Comparison of ENCODE assay signal across 15 cellular contexts in genomic region chr2:192146069-192147006, GRCh38. TPM values are rescaled to one million over a fixed set of nuclear protein-coding genes. Genes with fewer than 3 reads are reported as not detected.
A peak's percentile ranks its signal among the peaks of the same experiment; 100 is the strongest.
DNase-seq lines count a peak whose midpoint lies in the region; ATAC-seq, FAIRE-seq and TF ChIP-seq lines count a peak whose summit lies in the region.
"Had no signal": no experiment of that assay in that cellular context is flagged by ENCODE, and none has a peak within 500 bp of the region (broad histone marks: within the 10 kb centered on the region; RNA-seq: fewer than 3 reads in every experiment).

No MANE protein-coding gene starts in this region.

- no peaks in the 10 kb centered on the region for H3K9me3 Mint-ChIP-seq in MCF 10A (ENCODE audit: unreplicated experiment)

- no peaks in the 10 kb centered on the region for H3K36me3 Mint-ChIP-seq in MCF 10A (ENCODE audit: insufficient read depth, unreplicated experiment)

- H3K4me3 ChIP-seq in breast epithelium: no peak overlapping the region
- peak overlapping the region; percentile 25 for H3K4me3 ChIP-seq in adipocyte (ENCODE audit: low read length)
- H3K4me3 ChIP-seq: spleen had no signal

- CTCF ChIA-PET in MCF 10A (lab: Yijun Ruan, JAX): interaction anchor here (0.6 to 2.0 kb wide), 5 partner anchors 16 to 637 kb away, joined by 3 to 11 read pairs (median 3); no protein-coding TSS in a partner anchor

- H3K9ac ChIP-seq in adipocyte (ENCODE audit: low read length): peak overlapping the region; percentile 46

- H3K36me3 ChIP-seq in breast epithelium (no peaks in the 10 kb centered on the region), adipocyte (ENCODE audit: control insufficient read depth, insufficient read depth, low read length, severe bottlenecking) (no peaks in the 10 kb centered on the region)
- H3K36me3 ChIP-seq: BE2C, spleen had no signal

- DNase-seq in MCF 10A (ENCODE audit: unreplicated experiment) (peak; percentile 65), breast epithelium (ENCODE audit: low spot score in 2 of 2) (no peak), adipocyte (ENCODE audit: low read depth) (peak; percentile 50), foreskin melanocyte (peak; percentile 54), urothelium cell line (ENCODE audit: low spot score) (peak; percentile 21)
- DNase-seq: BE2C, NCI-H187, spleen had no signal

- H3K9me3 ChIP-seq in breast epithelium (no peaks in the 10 kb centered on the region), adipocyte (ENCODE audit: control insufficient read depth, low read length) (no peaks in the 10 kb centered on the region)
- H3K9me3 ChIP-seq: BE2C, spleen had no signal

- POLR2A ChIA-PET in MCF 10A (lab: Yijun Ruan, JAX): interaction anchor here (0.6 to 2.5 kb wide), 4 partner anchors 8 to 334 kb away, joined by 3 to 13 read pairs (median 4); partner anchors contain the start of gene CAVIN2

- H3K27ac ChIP-seq in breast epithelium: no peak overlapping the region
- H3K27ac ChIP-seq: spleen had no signal

- no peaks in the 10 kb centered on the region for H3K27me3 Mint-ChIP-seq in MCF 10A (ENCODE audit: insufficient read depth, unreplicated experiment)

- peaks cover 9% of the 10 kb centered on the region for H3K4me1 Mint-ChIP-seq in MCF 10A (ENCODE audit: insufficient read depth, unreplicated experiment)

- no peaks in the 10 kb centered on the region for H3K27me3 ChIP-seq in breast epithelium
- H3K27me3 ChIP-seq in adipocyte (replicated peaks; ENCODE audit: control insufficient read depth, insufficient read depth, low read length): no peaks in the 10 kb centered on the region
- H3K27me3 ChIP-seq: BE2C, spleen had no signal

- intact Hi-C loops in MCF 10A (cut with micrococcal nuclease) (loop anchor here (5.0 kb wide), 1 partner anchor 269 kb away; no protein-coding TSS in a partner anchor), breast epithelium (cut with DNase I; ENCODE audit: low total_unique reads) (no loop called here)

- peak overlapping the region; percentile 11 for H3K27ac Mint-ChIP-seq in MCF 10A (ENCODE audit: low read depth, unreplicated experiment)

- FAIRE-seq in urothelium cell line (lab: Jason Lieb, UNC): no peak
- FAIRE-seq: colon, GM19239, HTR-8/SVneo had no signal

- ATAC-seq in HG02588 (IDR thresholded peaks at IDR 0.05; ENCODE audit: unreplicated experiment): no peak
- no peak for ATAC-seq in GM21447 (IDR thresholded peaks at IDR 0.05; ENCODE audit: unreplicated experiment)
- no peak for ATAC-seq in GM21786 (IDR thresholded peaks at IDR 0.05; ENCODE audit: unreplicated experiment)
- ATAC-seq: Panc1 had no signal

- no peak for TF ChIP-seq POLR2A in breast epithelium (IDR thresholded peaks at IDR 0.05)

- H3K4me1 ChIP-seq in breast epithelium (no peaks in the 10 kb centered on the region), adipocyte (ENCODE audit: control insufficient read depth, insufficient read depth, low read length) (peaks cover 42% of the 10 kb centered on the region)
- H3K4me1 ChIP-seq: BE2C had no signal

- no peak overlapping the region for H3K4me3 Mint-ChIP-seq in MCF 10A (ENCODE audit: unreplicated experiment)

- no peak for TF ChIP-seq CTCF in MCF 10A (IDR thresholded peaks at IDR 0.05; ENCODE audit: unreplicated experiment)
- no peak for TF ChIP-seq CTCF in breast epithelium (IDR thresholded peaks at IDR 0.05)

- no TSS peak for BruUV-seq in MCF 10A (replicated peaks; lab: Mats Ljungman, UMichigan)

RNA-seq across cellular contexts. Expression of gene TMEFF2, which starts 48.4 kb away (rescaled TPM):
- total RNA-seq in MCF 10A (2022): not detected in 2 replicates
- under 1 TPM in 1 of 3 donors, not detected in 2; 0.32 TPM for total RNA-seq in breast epithelium
- total RNA-seq: spleen had no signal

Comparison
In these comparisons a context has a peak if more than half of its experiments do, and no peak if none do; other contexts are left out.
1. DNase-seq: peak in MCF 10A (single experiment), adipocyte (single experiment), foreskin melanocyte (single experiment) and urothelium cell line (single experiment); none in breast epithelium (0 of 2).